1 cellular context compared by ENCODE assay signal in the genomic region with DNA sequence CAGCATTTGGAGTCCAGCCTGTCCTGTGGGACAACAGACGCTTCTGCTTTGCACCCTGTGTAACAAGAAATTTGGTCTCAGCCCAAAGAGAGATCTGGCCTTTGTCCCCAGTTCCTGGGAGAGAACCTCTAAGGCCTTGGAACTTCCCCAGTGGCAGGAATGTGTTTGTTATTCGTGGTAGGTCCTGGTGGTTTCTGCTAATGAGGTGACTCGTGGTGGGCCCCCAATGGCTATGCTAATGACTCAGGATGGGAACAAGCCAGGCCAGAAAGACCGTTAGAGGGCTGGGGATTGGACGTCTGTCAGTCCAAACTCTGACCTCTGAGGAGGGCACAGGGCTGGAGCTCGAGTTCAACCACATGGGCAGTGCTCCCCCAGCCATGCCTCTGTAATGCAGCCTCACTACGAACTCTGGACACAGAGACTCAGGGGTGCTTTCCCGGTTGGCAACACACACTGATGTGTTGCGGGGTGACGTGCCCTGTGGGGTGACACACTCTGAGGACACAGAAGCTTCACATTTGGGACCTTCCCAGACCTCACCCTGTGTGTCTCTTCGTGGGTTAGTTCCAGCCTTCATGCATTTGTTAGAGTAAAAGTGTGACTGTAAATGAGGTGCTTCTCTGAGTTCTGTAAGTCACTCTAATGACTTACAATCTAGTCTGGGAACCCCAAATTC.
A peak's percentile ranks its signal among the peaks of the same experiment; 100 is the strongest.
TF ChIP-seq lines count a peak whose summit lies in the region.

No MANE protein-coding gene starts in this region.

TF ChIP-seq in H1, 55 proteins besides CTCF, POLR2A, EP300 and RAD21:
- TF ChIP-seq HDAC2 (IDR thresholded peaks at IDR 0.05; ENCODE audit: borderline replicate concordance in 1 of 2, low read depth in 2 of 2, low read length in 2 of 2) (0 out of 4 replicates have a peak, but pooled peaks of 1 of the 2 experiments have one; percentile 7), TEAD4 (IDR thresholded peaks at IDR 0.05; ENCODE audit: low read depth, low read length) (peak; percentile 97), TAF7 (optimal IDR thresholded peaks at IDR 0.05; ENCODE audit: borderline replicate concordance, low read depth, low read length) (no peak), SIN3A (conservative IDR thresholded peaks at IDR 0.05 in 1 of 2, IDR thresholded peaks at IDR 0.05 in 1 of 2; ENCODE audit: low read depth in 1 of 2, low read length in 2 of 2) (no peak), GABPA (IDR thresholded peaks at IDR 0.05; ENCODE audit: borderline replicate concordance, insufficient read depth, low read length) (no peak), CHD2 (IDR thresholded peaks at IDR 0.05; ENCODE audit: low read length) (no peak), POLR2AphosphoS5 (IDR thresholded peaks at IDR 0.05; ENCODE audit: low read depth, low read length) (no peak), EGR1 (IDR thresholded peaks at IDR 0.05; ENCODE audit: borderline replicate concordance, low read depth, low read length) (peak; percentile 69), KDM1A (IDR thresholded peaks at IDR 0.05; ENCODE audit: borderline replicate concordance, low read length) (0 out of 2 replicates have a peak, but pooled peaks have one; percentile 43), NRF1 (IDR thresholded peaks at IDR 0.05; ENCODE audit: low read depth, low read length) (no peak), BRCA1 (IDR thresholded peaks at IDR 0.05; ENCODE audit: low read depth, low read length) (no peak), TAF1 (IDR thresholded peaks at IDR 0.05; ENCODE audit: low read depth, low read length) (no peak), POU5F1 (IDR thresholded peaks at IDR 0.05; ENCODE audit: low read depth, low read length) (0 out of 2 replicates have a peak, but pooled peaks have one; percentile 21), TCF12 (IDR thresholded peaks at IDR 0.05; ENCODE audit: low read depth, low read length) (no peak)
- TF ChIP-seq, protein P1, sequence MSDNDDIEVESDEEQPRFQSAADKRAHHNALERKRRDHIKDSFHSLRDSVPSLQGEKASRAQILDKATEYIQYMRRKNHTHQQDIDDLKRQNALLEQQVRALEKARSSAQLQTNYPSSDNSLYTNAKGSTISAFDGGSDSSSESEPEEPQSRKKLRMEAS (IDR thresholded peaks at IDR 0.05) = peak; percentile 33; the same call in 1 of the 2 replicates
